ENCODE assay signal across 19 cellular contexts in the genomic region with DNA sequence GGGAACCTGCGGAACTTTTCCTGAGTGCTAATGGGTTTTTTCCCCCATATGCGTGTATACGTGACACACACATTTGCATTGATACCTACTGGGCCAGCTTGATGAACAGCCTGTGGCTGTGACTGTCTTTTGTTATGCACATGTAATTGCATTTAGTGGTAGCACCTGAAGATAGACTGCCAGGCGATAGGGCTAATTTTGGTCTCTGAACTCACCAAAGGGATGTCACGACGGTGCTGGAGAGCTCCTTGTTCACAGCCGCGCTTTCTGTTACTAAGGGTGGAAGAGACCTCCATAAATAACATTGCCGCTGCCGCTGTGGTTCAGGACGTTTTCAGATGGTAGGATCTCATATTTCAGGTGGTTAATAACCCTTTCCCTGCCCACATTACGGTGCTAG.
DNase-seq lines count a peak whose midpoint lies in the region; ATAC-seq and TF ChIP-seq lines count a peak whose summit lies in the region.
"Had no signal": no experiment of that assay in that cellular context is flagged by ENCODE, and none has a peak within 500 bp of the region (broad histone marks: within the 10 kb centered on the region; RNA-seq: fewer than 3 reads in every experiment).

No MANE protein-coding gene starts in this region.

- H3K27ac Mint-ChIP-seq in endodermal cell, result no peak overlapping the region
- H3K27ac Mint-ChIP-seq in stimulated activated memory B cell treated with anti-CD40 and anti-IgM and Interleukin-4, amounts not matched to agents 10 μg/mL and 1 μg/mL and 100 μg/mL, for 72 hours, result peak overlapping the region; percentile 98
- H3K27ac Mint-ChIP-seq: activated CD8-positive, alpha-beta memory T cell treated with anti-CD3 and anti-CD28 coated beads, Interleukin-2, amount 10 ng/mL, durations not matched to agents 7 days and 5 days; dendritic cell treated with granulocyte-macrophage colony-stimulating factor and Interleukin-4, amounts not matched to agents 40 ng/mL and 50 ng/mL, for 4 days had no signal

- no peaks in the 10 kb centered on the region for H3K27me3 ChIP-seq in endodermal cell (ENCODE audit: control insufficient read depth, insufficient read depth, low read length, poor library complexity, severe bottlenecking)
- H3K27me3 ChIP-seq: ascending aorta, tibial artery had no signal

- no peaks in the 10 kb centered on the region for H3K9me3 ChIP-seq in endodermal cell (ENCODE audit: control insufficient read depth, low read length)
- H3K9me3 ChIP-seq: ascending aorta, tibial artery had no signal

- DNase-seq in NCI-H510A treated with DMSO at 0.1 percent for 48 hours (lab: John Stamatoyannopoulos, UW) (peak; percentile 41), NCI-H510A (lab: John Stamatoyannopoulos, UW) (no peak), NAMALWA (ENCODE audit: low spot score) (peak; percentile 50), endodermal cell (peak; percentile 77), NCI-H1092 (lab: John Stamatoyannopoulos, UW) (no peak)
- DNase-seq: activated CD8-positive, alpha-beta memory T cell treated with anti-CD3 and anti-CD28 coated beads, Interleukin-2, amount 10 ng/mL, durations not matched to agents 7 days and 5 days; activated gamma-delta T cell; Caco-2; left colon; stimulated activated CD4-positive, alpha-beta T cell treated with anti-CD3 and anti-CD28 coated beads, Interleukin-1b, Interleukin-23, amount 100 ng/mL, for 48 hours; stimulated activated CD8-positive, alpha-beta memory T cell treated with anti-CD3 and anti-CD28 coated beads, Interleukin-4, amount 100 ng/mL, for 48 hours; tibial artery had no signal

- no peak overlapping the region for H3K27ac ChIP-seq in endodermal cell (ENCODE audit: low read depth, low read length)
- H3K27ac ChIP-seq: ascending aorta, tibial artery, WERI-Rb-1 had no signal

- H3K4me1 ChIP-seq in endodermal cell (ENCODE audit: control insufficient read depth, insufficient read depth, low read length), result no peaks in the 10 kb centered on the region
- H3K4me1 ChIP-seq: Caco-2 had no signal

- no peak overlapping the region for H3K9ac ChIP-seq in endodermal cell (ENCODE audit: extremely low read depth, low read length, poor library complexity, severe bottlenecking)

- no peak for TF ChIP-seq CTCF in endodermal cell (conservative IDR thresholded peaks at IDR 0.05)

- no peaks in the 10 kb centered on the region for H3K27me3 Mint-ChIP-seq in endodermal cell (ENCODE audit: insufficient read depth)
- H3K27me3 Mint-ChIP-seq in stimulated activated memory B cell treated with anti-CD40 and anti-IgM and Interleukin-4, amounts not matched to agents 10 μg/mL and 1 μg/mL and 100 μg/mL, for 72 hours, result no peaks in the 10 kb centered on the region
- H3K27me3 Mint-ChIP-seq: activated CD8-positive, alpha-beta memory T cell treated with anti-CD3 and anti-CD28 coated beads, Interleukin-2, amount 10 ng/mL, durations not matched to agents 7 days and 5 days had no signal

- H3K36me3 ChIP-seq in endodermal cell (ENCODE audit: control insufficient read depth, insufficient read depth, low read length), result no peaks in the 10 kb centered on the region
- H3K36me3 ChIP-seq: ascending aorta, tibial artery, WERI-Rb-1 had no signal

- peaks cover 2% of the 10 kb centered on the region for H3K36me3 Mint-ChIP-seq in endodermal cell (ENCODE audit: low read depth)
- peaks cover 17% of the 10 kb centered on the region for H3K36me3 Mint-ChIP-seq in stimulated activated memory B cell treated with anti-CD40 and anti-IgM and Interleukin-4, amounts not matched to agents 10 μg/mL and 1 μg/mL and 100 μg/mL, for 72 hours
- H3K36me3 Mint-ChIP-seq: activated CD8-positive, alpha-beta memory T cell treated with anti-CD3 and anti-CD28 coated beads, Interleukin-2, amount 10 ng/mL, durations not matched to agents 7 days and 5 days had no signal

- no peak overlapping the region for H3K4me3 Mint-ChIP-seq in endodermal cell
- H3K4me3 Mint-ChIP-seq in stimulated activated memory B cell treated with anti-CD40 and anti-IgM and Interleukin-4, amounts not matched to agents 10 μg/mL and 1 μg/mL and 100 μg/mL, for 72 hours, result peak overlapping the region; percentile 38
- H3K4me3 Mint-ChIP-seq: activated CD8-positive, alpha-beta memory T cell treated with anti-CD3 and anti-CD28 coated beads, Interleukin-2, amount 10 ng/mL, durations not matched to agents 7 days and 5 days; dendritic cell treated with granulocyte-macrophage colony-stimulating factor and Interleukin-4, amounts not matched to agents 40 ng/mL and 50 ng/mL, for 4 days had no signal

- 55 to 58% methylated on average over 8 to 12 of the region's 12 CpGs for WGBS in endodermal cell (ENCODE audit: insufficient coverage in 1 of 2, insufficient read length in 1 of 2), 2 experiments

- H3K4me3 ChIP-seq in endodermal cell (ENCODE audit: low read length), result no peak overlapping the region
- H3K4me3 ChIP-seq: ascending aorta, tibial artery had no signal

- H3K9me3 Mint-ChIP-seq in endodermal cell, result peaks cover 14% of the 10 kb centered on the region
- H3K9me3 Mint-ChIP-seq in stimulated activated memory B cell treated with anti-CD40 and anti-IgM and Interleukin-4, amounts not matched to agents 10 μg/mL and 1 μg/mL and 100 μg/mL, for 72 hours, result peaks cover 3% of the 10 kb centered on the region
- H3K9me3 Mint-ChIP-seq: dendritic cell treated with granulocyte-macrophage colony-stimulating factor and Interleukin-4, amounts not matched to agents 40 ng/mL and 50 ng/mL, for 4 days had no signal

- H3K4me1 Mint-ChIP-seq in endodermal cell, result peaks cover 23% of the 10 kb centered on the region
- H3K4me1 Mint-ChIP-seq in stimulated activated memory B cell treated with anti-CD40 and anti-IgM and Interleukin-4, amounts not matched to agents 10 μg/mL and 1 μg/mL and 100 μg/mL, for 72 hours, result peaks cover 65% of the 10 kb centered on the region

- ATAC-seq in stimulated activated memory B cell treated with anti-CD40 and anti-IgM and Interleukin-4, amounts not matched to agents 10 μg/mL and 1 μg/mL and 100 μg/mL, for 72 hours, result no peak
- no peak for ATAC-seq in activated CD4-positive, CD25-positive, alpha-beta regulatory T cell treated with anti-CD3 and anti-CD28 coated beads, Interleukin-2, amount 50 U/mL, for 24 hours
- ATAC-seq in HG03139 (IDR thresholded peaks at IDR 0.05; ENCODE audit: unreplicated experiment), result no peak
- ATAC-seq: activated CD8-positive, alpha-beta memory T cell treated with anti-CD3 and anti-CD28 coated beads, Interleukin-2, amount 10 ng/mL, durations not matched to agents 7 days and 5 days; esophagus mucosa; left colon had no signal

Comparison
In these comparisons a context has a peak if more than half of its experiments do, and no peak if none do; other contexts are left out.
1. DNase-seq: peak in NCI-H510A treated with DMSO at 0.1 percent for 48 hours (single experiment), NAMALWA (single experiment) and endodermal cell (single experiment); none in NCI-H510A (single experiment) and NCI-H1092 (single experiment).